Comparison of ENCODE assay signal across 12 cellular contexts in genomic region chr2:151632993-151633592, GRCh38.
DNase-seq lines count a peak whose midpoint lies in the region; TF ChIP-seq lines count a peak whose summit lies in the region.
"Had no signal": no experiment of that assay in that cellular context is flagged by ENCODE, and none has a peak within 500 bp of the region (broad histone marks: within the 10 kb centered on the region; RNA-seq: fewer than 3 reads in every experiment).

No MANE protein-coding gene starts in this region.

- peak; percentile 46 for DNase-seq in DMS 273 (lab: John Stamatoyannopoulos, UW; ENCODE audit: unreplicated experiment)
- DNase-seq in DMS 273 treated with DMSO at 0.1 percent for 48 hours (lab: John Stamatoyannopoulos, UW): no peak
- DNase-seq in NAMALWA (ENCODE audit: low spot score): peak; percentile 50
- peak; percentile 52 for DNase-seq in choroid plexus epithelial cell (ENCODE audit: low read depth)
- no peak for DNase-seq in osteocyte (ENCODE audit: extremely low spot score, unreplicated experiment)
- no peak for DNase-seq in activated CD4-positive, alpha-beta T cell treated with anti-CD3 and anti-CD28 coated beads, Interleukin-2, amount 50 U/mL, for 1 hour
- no peak for DNase-seq in RPMI8226
- DNase-seq in cortex of kidney (lab: John Stamatoyannopoulos, UW): no peak
- DNase-seq: 8988T; activated CD4-positive, alpha-beta T cell treated with anti-CD3 and anti-CD28 coated beads, Interleukin-2, amount 50 U/mL, for 4 hours; effector memory CD4-positive, alpha-beta T cell had no signal

- TF ChIP-seq CTCF in choroid plexus epithelial cell (conservative IDR thresholded peaks at IDR 0.05; ENCODE audit: low read depth, low read length): peak; percentile 45
- peak; percentile 53 for TF ChIP-seq CTCF in osteocyte (IDR thresholded peaks at IDR 0.05)

- H3K9me3 Mint-ChIP-seq in osteocyte (ENCODE audit: unreplicated experiment): no peaks in the 10 kb centered on the region

- no peak overlapping the region for H3K4me3 ChIP-seq in choroid plexus epithelial cell (ENCODE audit: low read depth, low read length)
- H3K4me3 ChIP-seq: prostate gland had no signal

- H3K27ac Mint-ChIP-seq in osteocyte (ENCODE audit: unreplicated experiment): no peak overlapping the region

- no peaks in the 10 kb centered on the region for H3K27me3 Mint-ChIP-seq in osteocyte (ENCODE audit: unreplicated experiment)

- H3K4me1 Mint-ChIP-seq in osteocyte (ENCODE audit: unreplicated experiment): peaks cover 8% of the 10 kb centered on the region

- no peaks in the 10 kb centered on the region for H3K36me3 Mint-ChIP-seq in osteocyte (ENCODE audit: unreplicated experiment)

- H3K4me3 Mint-ChIP-seq in osteocyte (ENCODE audit: unreplicated experiment): no peak overlapping the region

Comparison
In these comparisons a context has a peak if more than half of its experiments do, and no peak if none do; other contexts are left out.
1. DNase-seq: peak in DMS 273 (single experiment), NAMALWA (single experiment) and choroid plexus epithelial cell (single experiment); none in DMS 273 treated with DMSO at 0.1 percent for 48 hours (single experiment), osteocyte (single experiment), activated CD4-positive, alpha-beta T cell treated with anti-CD3 and anti-CD28 coated beads, Interleukin-2, amount 50 U/mL, for 1 hour (single experiment), RPMI8226 (single experiment) and cortex of kidney (single experiment).